26 cellular contexts compared by ENCODE assay signal in genomic region chr2:24022324-24022974, GRCh38. TPM values are rescaled to one million over a fixed set of nuclear protein-coding genes. Genes with fewer than 3 reads are reported as not detected.
"Had no signal": no experiment of that assay in that cellular context is flagged by ENCODE, and none has a peak within 500 bp of the region (broad histone marks: within the 10 kb centered on the region; RNA-seq: fewer than 3 reads in every experiment).

No MANE protein-coding gene starts in this region.

- H3K4me3 Mint-ChIP-seq: activated naive CD8-positive, alpha-beta T cell treated with anti-CD3 and anti-CD28 coated beads for 36 hours; nephron; stimulated activated memory B cell treated with anti-CD40 and anti-IgM and Interleukin-4, amounts not matched to agents 10 μg/mL and 1 μg/mL and 100 μg/mL, for 72 hours had no signal

- H3K27me3 Mint-ChIP-seq: activated naive CD8-positive, alpha-beta T cell treated with anti-CD3 and anti-CD28 coated beads for 36 hours; progenitor cell of endocrine pancreas; stimulated activated memory B cell treated with anti-CD40 and anti-IgM and Interleukin-4, amounts not matched to agents 10 μg/mL and 1 μg/mL and 100 μg/mL, for 72 hours had no signal

- H3K4me1 Mint-ChIP-seq: nephron; stimulated activated memory B cell treated with anti-CD40 and anti-IgM and Interleukin-4, amounts not matched to agents 10 μg/mL and 1 μg/mL and 100 μg/mL, for 72 hours had no signal

- H3K27ac Mint-ChIP-seq: activated naive CD8-positive, alpha-beta T cell treated with anti-CD3 and anti-CD28 coated beads for 36 hours; activated T-helper 2 cell treated with anti-CD3 and anti-CD28 coated beads, Interferon-gamma antibody, Interleukin-2, Interleukin-4, amounts not matched to agents 10 μg/mL and 5 μg/mL and 100 μg/mL, durations not matched to agents 14 hours and 24 hours and 36 hours; nephron; progenitor cell of endocrine pancreas; stimulated activated memory B cell treated with anti-CD40 and anti-IgM and Interleukin-4, amounts not matched to agents 10 μg/mL and 1 μg/mL and 100 μg/mL, for 72 hours had no signal

- DNase-seq: activated CD4-positive, alpha-beta T cell treated with anti-CD3 and anti-CD28 coated beads for 48 hours; activated CD4-positive, alpha-beta T cell treated with anti-CD3 and anti-CD28 coated beads, Interleukin-2, amount 50 U/mL, for 48 hours; activated naive CD8-positive, alpha-beta T cell treated with anti-CD3 and anti-CD28 coated beads for 36 hours; activated T-cell treated with anti-CD3 and anti-CD28 coated beads, Interleukin-2, amount 50 U/mL, for 48 hours; adrenal gland; aorta; body of pancreas; cerebellar nuclear complex; colonic mucosa; effector memory CD4-positive, alpha-beta T cell; heart left ventricle; hypothalamus; lower lobe of right lung; mesenchymal stem cell; ovary; stimulated activated CD4-positive, alpha-beta T cell treated with anti-CD3 and anti-CD28 coated beads, Interleukin-12 subunit alpha, Interleukin-12 subunit beta, amount 100 ng/mL, for 4 hours; stimulated activated CD4-positive, alpha-beta T cell treated with anti-CD3 and anti-CD28 coated beads, Interleukin-4, amount 100 ng/mL, for 24 hours; stomach; thyroid gland had no signal

- H3K9me3 Mint-ChIP-seq: activated naive CD8-positive, alpha-beta T cell treated with anti-CD3 and anti-CD28 coated beads for 36 hours; activated T-helper 2 cell treated with anti-CD3 and anti-CD28 coated beads, Interferon-gamma antibody, Interleukin-2, Interleukin-4, amounts not matched to agents 10 μg/mL and 5 μg/mL and 100 μg/mL, durations not matched to agents 14 hours and 24 hours and 36 hours; nephron; stimulated activated memory B cell treated with anti-CD40 and anti-IgM and Interleukin-4, amounts not matched to agents 10 μg/mL and 1 μg/mL and 100 μg/mL, for 72 hours had no signal

- ATAC-seq: body of pancreas; heart left ventricle; lower lobe of right lung; sciatic nerve; stimulated activated memory B cell treated with anti-CD40 and anti-IgM and Interleukin-4, amounts not matched to agents 10 μg/mL and 1 μg/mL and 100 μg/mL, for 72 hours had no signal

RNA-seq across cellular contexts. Expression of gene MFSD2B, which starts 12.6 kb away (rescaled TPM):
- total RNA-seq: body of pancreas, kidney epithelial cell, myocyte, stomach, thyroid gland had no signal
